Comparison of ENCODE assay signal across 1 cellular context in genomic region chr3:188261011-188261410, GRCh38.
TF ChIP-seq lines count a peak whose summit lies in the region.

No MANE protein-coding gene starts in this region.

TF ChIP-seq in endothelial cell of umbilical vein, 7 proteins besides CTCF, POLR2A, EP300 and RAD21:
- TF ChIP-seq EZH2 (IDR thresholded peaks at IDR 0.05; ENCODE audit: borderline replicate concordance, low read depth, low read length, severe bottlenecking) (no peak), MYC (IDR thresholded peaks at IDR 0.05; ENCODE audit: low read depth, low read length) (no peak), FOS (IDR thresholded peaks at IDR 0.05; ENCODE audit: borderline replicate concordance, insufficient read depth, low read length) (no peak), POLR2AphosphoS5 (IDR thresholded peaks at IDR 0.05; ENCODE audit: insufficient read depth, low read depth, low read length) (no peak), JUN (IDR thresholded peaks at IDR 0.05; ENCODE audit: borderline replicate concordance, insufficient read depth, insufficient read length, low read depth) (no peak), GATA2 (IDR thresholded peaks at IDR 0.05; ENCODE audit: insufficient read depth, insufficient read length, low read depth, low read length) (no peak)
- TF ChIP-seq, protein P1, sequence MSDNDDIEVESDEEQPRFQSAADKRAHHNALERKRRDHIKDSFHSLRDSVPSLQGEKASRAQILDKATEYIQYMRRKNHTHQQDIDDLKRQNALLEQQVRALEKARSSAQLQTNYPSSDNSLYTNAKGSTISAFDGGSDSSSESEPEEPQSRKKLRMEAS (IDR thresholded peaks at IDR 0.05; ENCODE audit: insufficient read depth, insufficient read length) = no peak
